Comparison of ENCODE assay signal across 14 cellular contexts in the genomic region with DNA sequence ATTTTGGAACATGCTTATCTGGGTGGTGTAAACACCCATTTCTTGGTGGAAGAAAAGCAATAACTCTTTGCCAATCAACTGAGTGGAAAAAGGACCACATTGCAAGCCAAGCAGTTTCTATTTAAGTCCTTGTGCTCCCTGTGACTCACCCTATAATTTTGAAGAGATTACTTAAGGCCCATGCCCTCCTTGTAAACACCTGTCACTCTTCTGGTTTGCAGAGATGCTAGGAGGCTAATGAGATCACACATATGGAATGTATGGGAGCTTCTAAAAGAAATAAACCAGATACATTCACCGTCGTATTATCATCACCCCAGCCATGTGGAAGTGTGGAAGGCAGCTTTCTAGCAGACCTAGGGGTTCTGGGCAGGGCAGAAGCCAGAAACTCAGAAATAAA.
A peak's percentile ranks its signal among the peaks of the same experiment; 100 is the strongest.
DNase-seq lines count a peak whose midpoint lies in the region; ATAC-seq, FAIRE-seq and TF ChIP-seq lines count a peak whose summit lies in the region.
"Had no signal": no experiment of that assay in that cellular context is flagged by ENCODE, and none has a peak within 500 bp of the region (broad histone marks: within the 10 kb centered on the region; RNA-seq: fewer than 3 reads in every experiment).

No MANE protein-coding gene starts in this region.

- no peak for FAIRE-seq in GM19239 (lab: Jason Lieb, UNC)
- FAIRE-seq: endothelial cell of umbilical vein had no signal

- TF ChIP-seq EP300 in gastroesophageal sphincter (IDR thresholded peaks at IDR 0.05): peak; percentile 8

- H3K4me1 ChIP-seq in gastroesophageal sphincter (peaks cover 5 to 55% (median 20%) of the 10 kb centered on the region in 3 donors), stomach smooth muscle (ENCODE audit: control insufficient read depth, insufficient read depth, low read length) (peaks cover 32% of the 10 kb centered on the region), Peyer's patch (no peaks in the 10 kb centered on the region), BE2C (no peaks in the 10 kb centered on the region)

- H3K4me3 ChIP-seq in gastroesophageal sphincter: no peak overlapping the region
- no peak overlapping the region for H3K4me3 ChIP-seq in stomach smooth muscle (ENCODE audit: low read length in 2 of 2)
- H3K4me3 ChIP-seq in Peyer's patch: no peak overlapping the region
- H3K4me3 ChIP-seq in BE2C (ENCODE audit: low read depth, low read length): no peak overlapping the region
- H3K4me3 ChIP-seq: BLaER1, SJSA1, thyroid gland had no signal

- no peaks in the 10 kb centered on the region for H3K36me3 ChIP-seq in gastroesophageal sphincter
- no peaks in the 10 kb centered on the region for H3K36me3 ChIP-seq in stomach smooth muscle (ENCODE audit: control insufficient read depth in 2 of 2, insufficient read depth in 2 of 2, low read length in 2 of 2)
- no peaks in the 10 kb centered on the region for H3K36me3 ChIP-seq in Peyer's patch
- no peaks in the 10 kb centered on the region for H3K36me3 ChIP-seq in BE2C
- H3K36me3 ChIP-seq: BLaER1, SJSA1, thyroid gland had no signal

- H3K9ac ChIP-seq in stomach smooth muscle (ENCODE audit: low read length in 2 of 2): peak overlapping the region in 1 of 2 donors; percentile 1
- H3K9ac ChIP-seq: BLaER1 had no signal

- peak; percentile 95 for ATAC-seq in gastroesophageal sphincter

- H3K27me3 ChIP-seq in gastroesophageal sphincter (no peaks in the 10 kb centered on the region), stomach smooth muscle (ENCODE audit: control insufficient read depth in 1 of 2, insufficient read depth in 2 of 2, low read length in 2 of 2) (no peaks in the 10 kb centered on the region), Peyer's patch (no peaks in the 10 kb centered on the region), BE2C (peaks cover 26% of the 10 kb centered on the region)
- H3K27me3 ChIP-seq: BLaER1, SJSA1, thyroid gland had no signal

- DNase-seq in NCI-H2029 (lab: John Stamatoyannopoulos, UW) (peak; percentile 24), NCI-H2029 treated with DMSO at 0.1 percent for 48 hours (lab: John Stamatoyannopoulos, UW) (no peak), NCI-H446 treated with DMSO at 0.1 percent for 48 hours (lab: John Stamatoyannopoulos, UW) (peak; percentile 79), Peyer's patch (no peak), GM19239 (ENCODE audit: insufficient read length, low spot score) (no peak), BE2C (no peak)
- DNase-seq: activated T-cell treated with anti-CD3 and anti-CD28 coated beads, Interleukin-2, amount 50 U/mL, for 1 hour; retina; thyroid gland had no signal

- TF ChIP-seq CTCF in gastroesophageal sphincter (IDR thresholded peaks at IDR 0.05): no peak
- TF ChIP-seq CTCF in Peyer's patch (IDR thresholded peaks at IDR 0.05): no peak
- TF ChIP-seq CTCF in BE2C (IDR thresholded peaks at IDR 0.05; ENCODE audit: low read depth, low read length): no peak

- WGBS in gastroesophageal sphincter (ENCODE audit: low coverage in 1 of 2), 2 donors: 8 to 11% methylated on average over 2 of the region's 2 CpGs

- peak overlapping the region in 3 of 4 donors; percentile 77 to 81 (median 79) for H3K27ac ChIP-seq in gastroesophageal sphincter
- peak overlapping the region; percentile 64 for H3K27ac ChIP-seq in stomach smooth muscle (ENCODE audit: low read length)
- peak overlapping the region in 1 of 4 donors; percentile 24 for H3K27ac ChIP-seq in Peyer's patch
- H3K27ac ChIP-seq: BLaER1, SJSA1, thyroid gland had no signal

- no peak for TF ChIP-seq POLR2A in gastroesophageal sphincter (IDR thresholded peaks at IDR 0.05)
- TF ChIP-seq POLR2A in Peyer's patch (IDR thresholded peaks at IDR 0.05): no peak

- H3K9me3 ChIP-seq in gastroesophageal sphincter: no peaks in the 10 kb centered on the region
- no peaks in the 10 kb centered on the region for H3K9me3 ChIP-seq in stomach smooth muscle (ENCODE audit: control insufficient read depth in 2 of 2, low read length in 2 of 2)
- no peaks in the 10 kb centered on the region for H3K9me3 ChIP-seq in Peyer's patch
- H3K9me3 ChIP-seq in BE2C: no peaks in the 10 kb centered on the region
- H3K9me3 ChIP-seq: BLaER1, SJSA1, thyroid gland had no signal

Comparison
In these comparisons a context has a peak if more than half of its experiments do, and no peak if none do; other contexts are left out.
1. DNase-seq: peak in NCI-H2029 (single experiment) and NCI-H446 treated with DMSO at 0.1 percent for 48 hours (single experiment); none in NCI-H2029 treated with DMSO at 0.1 percent for 48 hours (single experiment), Peyer's patch (0 of 3), GM19239 (single experiment) and BE2C (single experiment).